In genomic region chr5:141634720-141635119, GRCh38 we compare ENCODE assay signal across 14 cellular contexts. TPM values are rescaled to one million over a fixed set of nuclear protein-coding genes. Genes with fewer than 3 reads are reported as not detected.
DNase-seq lines count a peak whose midpoint lies in the region; ATAC-seq and TF ChIP-seq lines count a peak whose summit lies in the region.
"Had no signal": no experiment of that assay in that cellular context is flagged by ENCODE, and none has a peak within 500 bp of the region (broad histone marks: within the 10 kb centered on the region; RNA-seq: fewer than 3 reads in every experiment).

No MANE protein-coding gene starts in this region.

- TF ChIP-seq EP300 in sigmoid colon (IDR thresholded peaks at IDR 0.05): no peak

- CTCF ChIA-PET in T-cell (lab: Charles Lee): interaction anchor here (0.5 to 6.1 kb wide), 6 partner anchors 17 to 176 kb away, joined by 3 to 62 read pairs (median 14); partner anchors contain the start of gene DIAPH1 (in 1 of the 2)

- H3K27me3 ChIP-seq in left ventricle myocardium inferior (ENCODE audit: low read depth): no peaks in the 10 kb centered on the region
- no peaks in the 10 kb centered on the region for H3K27me3 ChIP-seq in right cardiac atrium (ENCODE audit: control insufficient read depth, insufficient read depth)
- peaks cover 0 to 17% (median 7%) of the 10 kb centered on the region in 3 donors for H3K27me3 ChIP-seq in sigmoid colon

- H3K9me3 Mint-ChIP-seq in T-cell: no peaks in the 10 kb centered on the region
- H3K9me3 Mint-ChIP-seq in dendritic cell treated with granulocyte-macrophage colony-stimulating factor and Interleukin-4, amounts not matched to agents 40 ng/mL and 50 ng/mL, for 4 days: no peaks in the 10 kb centered on the region
- no peaks in the 10 kb centered on the region for H3K9me3 Mint-ChIP-seq in stimulated activated naive B cell treated with anti-CD40 and anti-IgM and Interleukin-4, amounts not matched to agents 10 μg/mL and 1 μg/mL and 100 μg/mL, for 72 hours

- in situ Hi-C loops in GM13976 (cut with MboI; ENCODE audit: low sequenced_read_pairs, unreplicated experiment): no loop called here

- TF ChIP-seq CTCF in left ventricle myocardium inferior (IDR thresholded peaks at IDR 0.05; ENCODE audit: borderline replicate concordance): no peak
- TF ChIP-seq CTCF in GM13976 (IDR thresholded peaks at IDR 0.05; ENCODE audit: borderline replicate concordance, control extremely low read depth, extremely low read depth, insufficient read depth, missing control alignments): no peak
- TF ChIP-seq CTCF in sigmoid colon (IDR thresholded peaks at IDR 0.05): no peak

- intact Hi-C loops in left ventricle myocardium inferior (cut with micrococcal nuclease) (no loop called here), right cardiac atrium (cut with DNase I) (no loop called here), sigmoid colon (cut with DNase I) (no loop called here)
- intact Hi-C loops in dendritic cell treated with granulocyte-macrophage colony-stimulating factor and Interleukin-4, amounts not matched to agents 40 ng/mL and 50 ng/mL, for 4 days (cut with micrococcal nuclease): loop anchor here (1.0 to 5.0 kb wide), 3 partner anchors 16 to 42 kb away; partner anchors contain the start of genes DIAPH1 and FCHSD1

- H3K4me3 ChIP-seq in left ventricle myocardium inferior (peak overlapping the region; percentile 90), right cardiac atrium (ENCODE audit: low read length) (no peak overlapping the region), sigmoid colon (no peak overlapping the region)

- H3K4me3 Mint-ChIP-seq in T-cell: peak overlapping the region; percentile 84 to 92 (median 91)
- H3K4me3 Mint-ChIP-seq in dendritic cell treated with granulocyte-macrophage colony-stimulating factor and Interleukin-4, amounts not matched to agents 40 ng/mL and 50 ng/mL, for 4 days: peak overlapping the region; percentile 91
- peak overlapping the region in 1 of 2 donors; percentile 91 for H3K4me3 Mint-ChIP-seq in stimulated activated naive B cell treated with anti-CD40 and anti-IgM and Interleukin-4, amounts not matched to agents 10 μg/mL and 1 μg/mL and 100 μg/mL, for 72 hours

- H3K4me1 ChIP-seq in left ventricle myocardium inferior: peaks cover 55% of the 10 kb centered on the region
- H3K4me1 ChIP-seq in right cardiac atrium (ENCODE audit: control insufficient read depth, insufficient read depth, low read length): peaks cover 5% of the 10 kb centered on the region
- peaks cover 0 to 42% (median 30%) of the 10 kb centered on the region in 4 donors for H3K4me1 ChIP-seq in sigmoid colon

- POLR2A ChIA-PET in T-cell (lab: Charles Lee): interaction anchor here (0.5 to 0.7 kb wide), 2 partner anchors 8 to 16 kb away, joined by 3 to 4 read pairs; partner anchors contain the start of gene DIAPH1 (in 1 of the 2)

- H3K27ac ChIP-seq in left ventricle myocardium inferior (replicated peaks): no peak overlapping the region
- no peak overlapping the region for H3K27ac ChIP-seq in right cardiac atrium (ENCODE audit: low read length)
- H3K27ac ChIP-seq in sigmoid colon: no peak overlapping the region
- H3K27ac ChIP-seq: epithelial cell of prostate, stomach had no signal

- H3K9me3 ChIP-seq in left ventricle myocardium inferior (replicated peaks) (no peaks in the 10 kb centered on the region), right cardiac atrium (ENCODE audit: control insufficient read depth, low read length) (no peaks in the 10 kb centered on the region), sigmoid colon (no peaks in the 10 kb centered on the region)
- H3K9me3 ChIP-seq: stomach had no signal

- H3K27me3 Mint-ChIP-seq in T-cell: no peaks in the 10 kb centered on the region
- H3K27me3 Mint-ChIP-seq in dendritic cell treated with granulocyte-macrophage colony-stimulating factor and Interleukin-4, amounts not matched to agents 40 ng/mL and 50 ng/mL, for 4 days: no peaks in the 10 kb centered on the region
- H3K27me3 Mint-ChIP-seq in stimulated activated naive B cell treated with anti-CD40 and anti-IgM and Interleukin-4, amounts not matched to agents 10 μg/mL and 1 μg/mL and 100 μg/mL, for 72 hours: no peaks in the 10 kb centered on the region

- peaks cover 12% of the 10 kb centered on the region for H3K36me3 Mint-ChIP-seq in T-cell
- peaks cover 55% of the 10 kb centered on the region for H3K36me3 Mint-ChIP-seq in dendritic cell treated with granulocyte-macrophage colony-stimulating factor and Interleukin-4, amounts not matched to agents 40 ng/mL and 50 ng/mL, for 4 days (ENCODE audit: low read depth)
- H3K36me3 Mint-ChIP-seq in stimulated activated naive B cell treated with anti-CD40 and anti-IgM and Interleukin-4, amounts not matched to agents 10 μg/mL and 1 μg/mL and 100 μg/mL, for 72 hours: peaks cover 10 to 14% of the 10 kb centered on the region in 2 donors

- H3K4me1 Mint-ChIP-seq in T-cell: peaks cover 47 to 50% (median 48%) of the 10 kb centered on the region in 3 donors
- H3K4me1 Mint-ChIP-seq in dendritic cell treated with granulocyte-macrophage colony-stimulating factor and Interleukin-4, amounts not matched to agents 40 ng/mL and 50 ng/mL, for 4 days (ENCODE audit: low read depth): peaks cover 61% of the 10 kb centered on the region
- peaks cover 32 to 44% of the 10 kb centered on the region in 2 donors for H3K4me1 Mint-ChIP-seq in stimulated activated naive B cell treated with anti-CD40 and anti-IgM and Interleukin-4, amounts not matched to agents 10 μg/mL and 1 μg/mL and 100 μg/mL, for 72 hours

- 89% methylated on average over 6 of the region's 6 CpGs for WGBS in right cardiac atrium
- 91 to 93% methylated on average over 6 of the region's 6 CpGs for WGBS in sigmoid colon, 2 donors

- H3K27ac Mint-ChIP-seq in T-cell: peak overlapping the region in 1 of 2 donors; percentile 69
- H3K27ac Mint-ChIP-seq in dendritic cell treated with granulocyte-macrophage colony-stimulating factor and Interleukin-4, amounts not matched to agents 40 ng/mL and 50 ng/mL, for 4 days: peak overlapping the region; percentile 59
- H3K27ac Mint-ChIP-seq in stimulated activated naive B cell treated with anti-CD40 and anti-IgM and Interleukin-4, amounts not matched to agents 10 μg/mL and 1 μg/mL and 100 μg/mL, for 72 hours: peak overlapping the region; percentile 60

- DNase-seq in left ventricle myocardium inferior (no peak), right cardiac atrium (no peak), T-cell (no peak), ecto neural progenitor cell (ENCODE audit: low spot score) (no peak), GM13976 (ENCODE audit: low spot score) (no peak), sigmoid colon (no peak)
- DNase-seq in stimulated activated naive B cell treated with anti-CD40 and anti-IgM and Interleukin-4, amounts not matched to agents 10 μg/mL and 1 μg/mL and 100 μg/mL, for 72 hours: no peak
- DNase-seq: GDM1; stimulated activated CD4-positive, alpha-beta T cell treated with anti-CD3 and anti-CD28 coated beads, Interleukin-4, amount 100 ng/mL, for 1 hour; stomach; T1000 had no signal

- H3K36me3 ChIP-seq in left ventricle myocardium inferior (peaks cover 8% of the 10 kb centered on the region), sigmoid colon (peaks cover 0 to 4% (median 1%) of the 10 kb centered on the region in 4 donors)

- no peak for ATAC-seq in right cardiac atrium
- no peak for ATAC-seq in T-cell (replicated peaks in 1 of 4)
- no peak for ATAC-seq in stimulated activated naive B cell treated with anti-CD40 and anti-IgM and Interleukin-4, amounts not matched to agents 10 μg/mL and 1 μg/mL and 100 μg/mL, for 72 hours (replicated peaks)
- ATAC-seq: Panc1 had no signal

- TF ChIP-seq POLR2A in sigmoid colon (IDR thresholded peaks at IDR 0.05): no peak

RNA-seq across cellular contexts. Expression of gene HDAC3, which starts 1.9 kb away (rescaled TPM):
- 27.4 TPM for total RNA-seq in left ventricle myocardium inferior
- 10 to 100 TPM; 25.4 to 35.0 (median 28.0) TPM for total RNA-seq in right cardiac atrium
- 28.8 TPM for polyA plus RNA-seq in right cardiac atrium
- total RNA-seq in T-cell: 10 to 100 TPM; 68.5 to 78.5 (median 73.8) TPM
- 10 to 100 TPM; 32.4 to 51.5 (median 38.2) TPM for total RNA-seq in sigmoid colon
- polyA plus RNA-seq in sigmoid colon: 10 to 100 TPM; 33.0 to 51.1 (median 37.7) TPM

RNA-seq across cellular contexts. Expression of gene RELL2, which starts 2.1 kb away (rescaled TPM):
- total RNA-seq in left ventricle myocardium inferior (1.0 TPM), right cardiac atrium (1 to 10 TPM; 1.2 to 2.0 (median 1.3) TPM), T-cell (10 to 100 TPM; 15.3 to 30.7 (median 26.0) TPM), sigmoid colon (1 to 10 TPM in 3 of 4 donors, under 1 TPM in 1; 0.99 to 6.1 (median 2.1) TPM)
- polyA plus RNA-seq in right cardiac atrium (1.5 TPM), sigmoid colon (10 to 100 TPM in 1 of 3 donors, 1 to 10 TPM in 2; 2.4 to 10.5 (median 3.5) TPM)

RNA-seq across cellular contexts. Expression of gene DIAPH1, which starts 15.9 kb away (rescaled TPM):
- total RNA-seq in left ventricle myocardium inferior (53.1 TPM), right cardiac atrium (10 to 100 TPM; 15.8 to 53.0 (median 19.2) TPM), T-cell (100 to 1,000 TPM; 190 to 271 (median 211) TPM), sigmoid colon (10 to 100 TPM; 14.4 to 26.9 (median 19.8) TPM)
- polyA plus RNA-seq in right cardiac atrium (11.8 TPM), sigmoid colon (100 to 1,000 TPM in 1 of 3 donors, 10 to 100 TPM in 2; 54.1 to 105 (median 78.0) TPM)

RNA-seq across cellular contexts. Expression of gene FCHSD1, which starts 16.5 kb away (rescaled TPM):
- 4.7 TPM for total RNA-seq in left ventricle myocardium inferior
- total RNA-seq in right cardiac atrium: 1 to 10 TPM; 3.8 to 6.7 (median 5.1) TPM
- polyA plus RNA-seq in right cardiac atrium: 4.3 TPM
- 100 to 1,000 TPM in 3 of 5 donors, 10 to 100 TPM in 2; 68.5 to 103 (median 101) TPM for total RNA-seq in T-cell
- 10 to 100 TPM; 12.1 to 31.3 (median 20.3) TPM for total RNA-seq in sigmoid colon
- polyA plus RNA-seq in sigmoid colon: 10 to 100 TPM in 1 of 3 donors, 1 to 10 TPM in 2; 3.0 to 22.6 (median 4.4) TPM

RNA-seq across cellular contexts. Expression of gene ARAP3, which starts 47.3 kb away (rescaled TPM):
- total RNA-seq in left ventricle myocardium inferior: 15.2 TPM
- 10 to 100 TPM; 13.6 to 18.8 (median 17.4) TPM for total RNA-seq in right cardiac atrium
- 12.4 TPM for polyA plus RNA-seq in right cardiac atrium
- 10 to 100 TPM in 3 of 5 donors, 1 to 10 TPM in 2; 1.2 to 25.6 (median 20.5) TPM for total RNA-seq in T-cell
- 1 to 10 TPM; 3.3 to 7.8 (median 3.8) TPM for total RNA-seq in sigmoid colon
- polyA plus RNA-seq in sigmoid colon: 1 to 10 TPM; 1.2 to 7.0 (median 2.4) TPM
